ENCODE assay signal across 1 cellular context in genomic region chr12:106955377-106956047, GRCh38.
TF ChIP-seq lines count a peak whose summit lies in the region.

Gene TMEM263, plus strand, starts transcription at chr12:106955907. Its CDS starts 11,210 bp downstream, at chr12:106967117.

TF ChIP-seq in HepG2, 621 proteins besides CTCF, POLR2A, EP300 and RAD21 (continued from another document and continues in another):
- TF ChIP-seq FOXP4 (CRISPR knock-in tag; IDR thresholded peaks at IDR 0.05) (0 out of 2 replicates have a peak, but pooled peaks have one; percentile 29), ZBTB20 (CRISPR knock-in tag; IDR thresholded peaks at IDR 0.05; ENCODE audit: borderline replicate concordance, low read depth) (peak; percentile 36; the same call in 1 of the 2 replicates), ZNF687 (CRISPR knock-in tag; IDR thresholded peaks at IDR 0.05) (peak; percentile 99), ZC3H4 (CRISPR knock-in tag; IDR thresholded peaks at IDR 0.05; ENCODE audit: borderline replicate concordance) (no peak), MED13 (CRISPR knock-in tag; IDR thresholded peaks at IDR 0.05) (no peak), ZNF546 (CRISPR knock-in tag; conservative IDR thresholded peaks at IDR 0.05) (no peak; the same call in 1 of the 2 replicates), SETDB1 (CRISPR knock-in tag; IDR thresholded peaks at IDR 0.05; ENCODE audit: borderline replicate concordance) (no peak), ZNF530 (CRISPR knock-in tag; IDR thresholded peaks at IDR 0.05; ENCODE audit: low read depth) (0 out of 2 replicates have a peak, but pooled peaks have one; percentile 19), JUND (CRISPR knock-in tag; IDR thresholded peaks at IDR 0.05) (no peak), E2F1 (CRISPR knock-in tag; IDR thresholded peaks at IDR 0.05) (peak; percentile 89), UBTF (CRISPR knock-in tag; IDR thresholded peaks at IDR 0.05) (peak; percentile 93; the same call in 1 of the 2 replicates), TGIF2 (CRISPR knock-in tag; IDR thresholded peaks at IDR 0.05) (peak; percentile 30; the same call in 1 of the 2 replicates), NR0B2 (CRISPR knock-in tag; IDR thresholded peaks at IDR 0.05) (no peak; the same call in 1 of the 2 replicates), ZNF619 (CRISPR knock-in tag; IDR thresholded peaks at IDR 0.05) (no peak; the same call in 1 of the 2 replicates), TARDBP (CRISPR knock-in tag; IDR thresholded peaks at IDR 0.05) (no peak; the same call in 1 of the 2 replicates), MBNL3 (CRISPR knock-in tag; conservative IDR thresholded peaks at IDR 0.05) (no peak), CREBL2 (CRISPR knock-in tag; IDR thresholded peaks at IDR 0.05; ENCODE audit: borderline replicate concordance) (no peak), ZNF33A (CRISPR knock-in tag; IDR thresholded peaks at IDR 0.05; ENCODE audit: borderline replicate concordance) (no peak), ZSCAN25 (CRISPR knock-in tag; IDR thresholded peaks at IDR 0.05) (no peak), MTF1 (CRISPR knock-in tag; IDR thresholded peaks at IDR 0.05) (peak; percentile 74; the same call in 1 of the 2 replicates), ZNF136 (CRISPR knock-in tag; IDR thresholded peaks at IDR 0.05; ENCODE audit: low read depth) (no peak; the same call in 1 of the 2 replicates), ZNF225 (CRISPR knock-in tag; IDR thresholded peaks at IDR 0.05) (no peak; the same call in 1 of the 2 replicates), ZBTB39 (CRISPR knock-in tag; IDR thresholded peaks at IDR 0.05) (peak; percentile 66; the same call in 1 of the 2 replicates), ZNF7 (CRISPR knock-in tag; IDR thresholded peaks at IDR 0.05) (no peak), NRL (CRISPR knock-in tag; IDR thresholded peaks at IDR 0.05; ENCODE audit: borderline replicate concordance) (no peak), ZNF20 (CRISPR knock-in tag; IDR thresholded peaks at IDR 0.05) (0 out of 2 replicates have a peak, but pooled peaks have one; percentile 13), ZNF543 (CRISPR knock-in tag; IDR thresholded peaks at IDR 0.05) (no peak), ARID2 (CRISPR knock-in tag; IDR thresholded peaks at IDR 0.05; ENCODE audit: borderline replicate concordance) (0 out of 2 replicates have a peak, but pooled peaks have one; percentile 2), ZMYM2 (CRISPR knock-in tag; IDR thresholded peaks at IDR 0.05) (peak; percentile 74; the same call in 1 of the 2 replicates), RBM39 (IDR thresholded peaks at IDR 0.05; ENCODE audit: low read depth, low read length, poor library complexity, severe bottlenecking) (peak; percentile 51), REST (IDR thresholded peaks at IDR 0.05; ENCODE audit: borderline replicate concordance in 1 of 2, low read depth in 1 of 2, low read length in 2 of 2) (peak in 1 of 2 experiments; percentile 54; a peak in 1 of 4 replicates), KMT2B (CRISPR knock-in tag; IDR thresholded peaks at IDR 0.05) (peak; percentile 84), ZNF10 (CRISPR knock-in tag; IDR thresholded peaks at IDR 0.05; ENCODE audit: borderline replicate concordance, low read depth) (no peak), SOX6 (IDR thresholded peaks at IDR 0.05) (no peak), SOX6 (CRISPR knock-in tag; IDR thresholded peaks at IDR 0.05) (peak; percentile 14; the same call in 1 of the 2 replicates), ZFYVE20 (CRISPR knock-in tag; IDR thresholded peaks at IDR 0.05; ENCODE audit: borderline replicate concordance, low read depth) (peak; percentile 67; the same call in 1 of the 2 replicates), ZNF224 (CRISPR knock-in tag; IDR thresholded peaks at IDR 0.05) (no peak), NKX3-1 (CRISPR knock-in tag; IDR thresholded peaks at IDR 0.05) (no peak), PHB2 (IDR thresholded peaks at IDR 0.05; ENCODE audit: partially characterized antibody) (no peak), SNAPC5 (CRISPR knock-in tag; IDR thresholded peaks at IDR 0.05; ENCODE audit: borderline replicate concordance) (peak; percentile 61; the same call in 1 of the 2 replicates), ZNF891 (CRISPR knock-in tag; IDR thresholded peaks at IDR 0.05) (0 out of 2 replicates have a peak, but pooled peaks have one; percentile 66), MAX (IDR thresholded peaks at IDR 0.05) (peak; percentile 91), MBD4 (IDR thresholded peaks at IDR 0.05; ENCODE audit: borderline replicate concordance, low read length) (no peak), MAZ (IDR thresholded peaks at IDR 0.05; ENCODE audit: borderline replicate concordance, low read depth, low read length) (peak; percentile 90), MAZ (CRISPR knock-in tag; IDR thresholded peaks at IDR 0.05; ENCODE audit: low read depth) (peak; percentile 83), ZNF724P (CRISPR knock-in tag; IDR thresholded peaks at IDR 0.05; ENCODE audit: borderline replicate concordance) (peak; percentile 61; the same call in 1 of the 2 replicates), KDM2A (CRISPR knock-in tag; IDR thresholded peaks at IDR 0.05; ENCODE audit: borderline replicate concordance, low read depth) (peak; percentile 57)
